8 cellular contexts compared by ENCODE assay signal in the genomic region with DNA sequence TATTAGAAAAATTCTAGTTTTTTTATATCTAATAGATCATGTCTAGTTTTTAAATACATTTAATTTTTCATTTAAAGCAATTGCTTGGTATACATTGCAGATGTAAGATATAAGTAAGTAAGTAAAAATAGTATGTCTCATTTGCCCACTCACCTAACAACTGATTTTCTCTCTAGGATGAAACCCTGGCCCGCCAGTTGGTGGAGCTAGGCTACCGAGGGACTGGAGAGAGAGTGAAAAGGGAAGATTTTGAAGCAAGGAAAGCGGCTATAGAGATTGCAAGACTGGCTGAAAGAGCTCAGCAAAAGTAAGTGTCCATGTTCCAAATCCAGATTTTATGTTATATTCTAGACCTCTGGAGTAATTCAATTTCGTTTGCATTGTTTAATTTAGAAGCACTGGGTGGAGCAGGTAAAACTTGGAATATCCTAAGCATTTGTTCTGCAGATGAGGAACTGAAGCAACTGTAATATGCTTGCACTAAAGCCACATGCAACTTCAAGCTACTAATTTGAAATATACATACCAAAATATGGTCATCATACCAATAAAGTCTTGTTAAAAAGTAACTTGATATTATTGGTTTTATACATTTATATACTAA. TPM values are rescaled to one million over a fixed set of nuclear protein-coding genes. Genes with fewer than 3 reads are reported as not detected.
DNase-seq lines count a peak whose midpoint lies in the region; ATAC-seq and TF ChIP-seq lines count a peak whose summit lies in the region.

No MANE protein-coding gene starts in this region.

- no peak overlapping the region for H3K27ac Mint-ChIP-seq in activated T-helper 1 cell treated with anti-CD3 and anti-CD28 coated beads, Interleukin-12 subunit alpha, Interleukin-12 subunit beta, Interleukin-2, Interleukin-4 antibody, amounts not matched to agents 30 ng/mL and 10 ng/mL and 1 ng/mL, durations not matched to agents 14 hours and 24 hours and 36 hours

- H3K27me3 Mint-ChIP-seq in activated T-helper 1 cell treated with anti-CD3 and anti-CD28 coated beads, Interleukin-12 subunit alpha, Interleukin-12 subunit beta, Interleukin-2, Interleukin-4 antibody, amounts not matched to agents 30 ng/mL and 10 ng/mL and 1 ng/mL, durations not matched to agents 14 hours and 24 hours and 36 hours (ENCODE audit: insufficient read depth): peaks cover 27% of the 10 kb centered on the region

- intact Hi-C loops in heart left ventricle (cut with DNase I): loop anchor here in 8 of 10 donors (5.0 to 10.0 kb wide), 6 partner anchors 622 to 992 kb away; no protein-coding TSS in a partner anchor
- intact Hi-C loops in left ventricle myocardium superior (cut with micrococcal nuclease): loop anchor here (10.0 kb wide), 2 partner anchors 632 to 692 kb away; no protein-coding TSS in a partner anchor
- intact Hi-C loops in activated T-helper 1 cell treated with anti-CD3 and anti-CD28 coated beads, Interleukin-12 subunit alpha, Interleukin-12 subunit beta, Interleukin-2, Interleukin-4 antibody, amounts not matched to agents 30 ng/mL and 10 ng/mL and 1 ng/mL, durations not matched to agents 14 hours and 24 hours and 36 hours (cut with micrococcal nuclease): loop anchor here (1.0 to 10.0 kb wide), 3 partner anchors 452 to 988 kb away; no protein-coding TSS in a partner anchor
- intact Hi-C loops in gastrocnemius medialis (cut with DNase I; ENCODE audit: low total_unique reads): no loop called here

- no peak overlapping the region for H3K4me3 Mint-ChIP-seq in activated T-helper 1 cell treated with anti-CD3 and anti-CD28 coated beads, Interleukin-12 subunit alpha, Interleukin-12 subunit beta, Interleukin-2, Interleukin-4 antibody, amounts not matched to agents 30 ng/mL and 10 ng/mL and 1 ng/mL, durations not matched to agents 14 hours and 24 hours and 36 hours

- H4K20me1 ChIP-seq in hepatocyte (ENCODE audit: insufficient read depth, poor library complexity, severe bottlenecking): no peaks in the 10 kb centered on the region

- H3K9me2 ChIP-seq in hepatocyte (replicated peaks; ENCODE audit: insufficient read depth): no peaks in the 10 kb centered on the region

- H3K4me2 ChIP-seq in hepatocyte: no peak overlapping the region

- no peaks in the 10 kb centered on the region for H3K79me2 ChIP-seq in hepatocyte

- H3K9me3 ChIP-seq in heart left ventricle (no peaks in the 10 kb centered on the region), hepatocyte (ENCODE audit: low read depth) (no peaks in the 10 kb centered on the region), gastrocnemius medialis (no peaks in the 10 kb centered on the region)

- TF ChIP-seq POLR2A in heart left ventricle (IDR thresholded peaks at IDR 0.05) (no peak), gastrocnemius medialis (IDR thresholded peaks at IDR 0.05) (no peak)

- H3K4me3 ChIP-seq in heart left ventricle (no peak overlapping the region), hepatocyte (no peak overlapping the region), gastrocnemius medialis (no peak overlapping the region)

- DNase-seq in heart left ventricle (no peak), left ventricle myocardium superior (no peak), NOMO-1 treated with DMSO at 0.1 percent for 48 hours (lab: John Stamatoyannopoulos, UW; ENCODE audit: unreplicated experiment) (peak; percentile 48), hepatocyte (ENCODE audit: low spot score) (peak; percentile 73), gastrocnemius medialis (no peak)
- peak; percentile 17 for DNase-seq in activated T-helper 1 cell treated with anti-CD3 and anti-CD28 coated beads, Interleukin-12 subunit alpha, Interleukin-12 subunit beta, Interleukin-2, Interleukin-4 antibody, amounts not matched to agents 30 ng/mL and 10 ng/mL and 1 ng/mL, durations not matched to agents 14 hours and 24 hours and 36 hours (ENCODE audit: low spot score)
- DNase-seq in stimulated activated CD4-positive, alpha-beta T cell treated with anti-CD3 and anti-CD28 coated beads, Interleukin-1b, Interleukin-23, amount 100 ng/mL, for 4 hours (ENCODE audit: low read depth in 2 of 2): peak; percentile 19 to 22

- no peaks in the 10 kb centered on the region for H3K4me1 Mint-ChIP-seq in activated T-helper 1 cell treated with anti-CD3 and anti-CD28 coated beads, Interleukin-12 subunit alpha, Interleukin-12 subunit beta, Interleukin-2, Interleukin-4 antibody, amounts not matched to agents 30 ng/mL and 10 ng/mL and 1 ng/mL, durations not matched to agents 14 hours and 24 hours and 36 hours (ENCODE audit: low read depth)

- no peak for ATAC-seq in heart left ventricle
- ATAC-seq in left ventricle myocardium superior: no peak
- ATAC-seq in HG02870 (IDR thresholded peaks at IDR 0.05; ENCODE audit: unreplicated experiment): peak; percentile 58
- ATAC-seq in gastrocnemius medialis: no peak

- WGBS in heart left ventricle, 4 donors: 13 to 23% (median 17%) methylated on average over 4 of the region's 4 CpGs
- 3% methylated on average over 4 of the region's 4 CpGs for WGBS in hepatocyte (ENCODE audit: low lambda C conversion rate, missing lambda C conversion rate)

- H3K4me1 ChIP-seq in heart left ventricle: no peaks in the 10 kb centered on the region
- H3K4me1 ChIP-seq in hepatocyte (ENCODE audit: insufficient read depth): no peaks in the 10 kb centered on the region
- H3K4me1 ChIP-seq in gastrocnemius medialis: peaks cover 3 to 4% of the 10 kb centered on the region in 2 donors

- H3K27me3 ChIP-seq in heart left ventricle (peaks cover 0 to 24% (median 4%) of the 10 kb centered on the region in 9 donors), hepatocyte (peaks cover 6% of the 10 kb centered on the region), gastrocnemius medialis (no peaks in the 10 kb centered on the region)

- no peaks in the 10 kb centered on the region for H3K36me3 Mint-ChIP-seq in activated T-helper 1 cell treated with anti-CD3 and anti-CD28 coated beads, Interleukin-12 subunit alpha, Interleukin-12 subunit beta, Interleukin-2, Interleukin-4 antibody, amounts not matched to agents 30 ng/mL and 10 ng/mL and 1 ng/mL, durations not matched to agents 14 hours and 24 hours and 36 hours (ENCODE audit: low read depth)

- no peak overlapping the region for H2AFZ ChIP-seq in hepatocyte

- H3K36me3 ChIP-seq in heart left ventricle (no peaks in the 10 kb centered on the region), hepatocyte (replicated peaks; ENCODE audit: insufficient read depth, low read depth) (no peaks in the 10 kb centered on the region), gastrocnemius medialis (no peaks in the 10 kb centered on the region)

- no peaks in the 10 kb centered on the region for H3K9me3 Mint-ChIP-seq in activated T-helper 1 cell treated with anti-CD3 and anti-CD28 coated beads, Interleukin-12 subunit alpha, Interleukin-12 subunit beta, Interleukin-2, Interleukin-4 antibody, amounts not matched to agents 30 ng/mL and 10 ng/mL and 1 ng/mL, durations not matched to agents 14 hours and 24 hours and 36 hours

- in situ Hi-C loops in gastrocnemius medialis (cut with MboI; ENCODE audit: low sequenced_read_pairs in 4 of 4): loop anchor here in 3 of 4 donors (5.0 to 25.0 kb wide), 2 partner anchors 625 to 630 kb away; no protein-coding TSS in a partner anchor

- TF ChIP-seq CTCF in heart left ventricle (IDR thresholded peaks at IDR 0.05) (peak in 10 of 12 donors; percentile 12 to 50 (median 32)), hepatocyte (IDR thresholded peaks at IDR 0.05; ENCODE audit: poor library complexity) (peak; percentile 83), gastrocnemius medialis (IDR thresholded peaks at IDR 0.05 in 4 of 5, conservative IDR thresholded peaks at IDR 0.05 in 1 of 5) (no peak)

- H3K27ac ChIP-seq in heart left ventricle: no peak overlapping the region
- H3K27ac ChIP-seq in hepatocyte: no peak overlapping the region
- H3K27ac ChIP-seq in gastrocnemius medialis: no peak overlapping the region

RNA-seq across cellular contexts. Expression of a gene that starts 27.1 kb away (rescaled TPM):
- under 1 TPM in 1 of 9 donors, not detected in 8; 0.25 TPM for total RNA-seq in heart left ventricle
- not detected for polyA plus RNA-seq in heart left ventricle
- total RNA-seq in left ventricle myocardium superior: not detected
- total RNA-seq in activated T-helper 1 cell treated with anti-CD3 and anti-CD28 coated beads, Interleukin-12 subunit alpha, Interleukin-12 subunit beta, Interleukin-2, Interleukin-4 antibody, amounts not matched to agents 30 ng/mL and 10 ng/mL and 1 ng/mL, durations not matched to agents 14 hours and 24 hours and 36 hours: not detected in 2 replicates
- total RNA-seq in hepatocyte: 0.04 TPM in 1 of 2 replicates, not detected in the other
- polyA plus RNA-seq in hepatocyte: not detected in 2 replicates
- total RNA-seq in gastrocnemius medialis: not detected

Comparison
In these comparisons a context has a peak if more than half of its experiments do, and no peak if none do; other contexts are left out.
1. DNase-seq: peak in NOMO-1 treated with DMSO at 0.1 percent for 48 hours (single experiment), activated T-helper 1 cell treated with anti-CD3 and anti-CD28 coated beads, Interleukin-12 subunit alpha, Interleukin-12 subunit beta, Interleukin-2, Interleukin-4 antibody, amounts not matched to agents 30 ng/mL and 10 ng/mL and 1 ng/mL, durations not matched to agents 14 hours and 24 hours and 36 hours (single experiment), hepatocyte (single experiment) and stimulated activated CD4-positive, alpha-beta T cell treated with anti-CD3 and anti-CD28 coated beads, Interleukin-1b, Interleukin-23, amount 100 ng/mL, for 4 hours (2 of 2); none in heart left ventricle (0 of 5), left ventricle myocardium superior (single experiment) and gastrocnemius medialis (0 of 2).
2. CTCF ChIP-seq: peak in heart left ventricle (10 of 12) and hepatocyte (single experiment); none in gastrocnemius medialis (0 of 5).